16 cellular contexts compared by ENCODE assay signal in genomic region chr2:191280304-191280703, GRCh38.
"Had no signal": no experiment of that assay in that cellular context is flagged by ENCODE, and none has a peak within 500 bp of the region (broad histone marks: within the 10 kb centered on the region; RNA-seq: fewer than 3 reads in every experiment).

No MANE protein-coding gene starts in this region.

- H3K4me3 ChIP-seq: pancreas had no signal

- ATAC-seq: activated CD8-positive, alpha-beta T cell treated with anti-CD3 and anti-CD28 coated beads for 36 hours; activated T-cell treated with anti-CD3 and anti-CD28 coated beads, Interleukin-2, amount 50 U/mL, for 72 hours; left ventricle myocardium superior; stimulated activated memory B cell treated with anti-CD40 and anti-IgM and Interleukin-4, amounts not matched to agents 10 μg/mL and 1 μg/mL and 100 μg/mL, for 72 hours had no signal

- H3K36me3 ChIP-seq: pancreas had no signal

- H3K4me1 Mint-ChIP-seq: central memory CD8-positive, alpha-beta T cell had no signal

- H3K27me3 Mint-ChIP-seq: activated naive CD8-positive, alpha-beta T cell treated with anti-CD3 and anti-CD28 coated beads, Interleukin-2, amount 10 ng/mL, durations not matched to agents 7 days and 5 days; stimulated activated memory B cell treated with anti-CD40 and anti-IgM and Interleukin-4, amounts not matched to agents 10 μg/mL and 1 μg/mL and 100 μg/mL, for 72 hours had no signal

- H3K9me3 ChIP-seq: pancreas had no signal

- H3K27ac ChIP-seq: brain microvascular endothelial cell, epithelial cell of prostate, pancreas had no signal

- H3K9me3 Mint-ChIP-seq: activated CD8-positive, alpha-beta T cell treated with anti-CD3 and anti-CD28 coated beads for 36 hours; activated naive CD8-positive, alpha-beta T cell treated with anti-CD3 and anti-CD28 coated beads, Interleukin-2, amount 10 ng/mL, durations not matched to agents 7 days and 5 days; activated T-cell treated with anti-CD3 and anti-CD28 coated beads, Interleukin-2, amount 50 U/mL, for 72 hours; central memory CD8-positive, alpha-beta T cell; memory B cell; stimulated activated memory B cell treated with anti-CD40 and anti-IgM and Interleukin-4, amounts not matched to agents 10 μg/mL and 1 μg/mL and 100 μg/mL, for 72 hours had no signal

- H3K27ac Mint-ChIP-seq: activated CD8-positive, alpha-beta T cell treated with anti-CD3 and anti-CD28 coated beads for 36 hours; activated naive CD8-positive, alpha-beta T cell treated with anti-CD3 and anti-CD28 coated beads, Interleukin-2, amount 10 ng/mL, durations not matched to agents 7 days and 5 days; activated T-cell treated with anti-CD3 and anti-CD28 coated beads, Interleukin-2, amount 50 U/mL, for 72 hours; memory B cell; stimulated activated memory B cell treated with anti-CD40 and anti-IgM and Interleukin-4, amounts not matched to agents 10 μg/mL and 1 μg/mL and 100 μg/mL, for 72 hours had no signal

- H3K4me3 Mint-ChIP-seq: activated CD8-positive, alpha-beta T cell treated with anti-CD3 and anti-CD28 coated beads for 36 hours; activated naive CD8-positive, alpha-beta T cell treated with anti-CD3 and anti-CD28 coated beads, Interleukin-2, amount 10 ng/mL, durations not matched to agents 7 days and 5 days; activated T-cell treated with anti-CD3 and anti-CD28 coated beads, Interleukin-2, amount 50 U/mL, for 72 hours; central memory CD8-positive, alpha-beta T cell; memory B cell; stimulated activated memory B cell treated with anti-CD40 and anti-IgM and Interleukin-4, amounts not matched to agents 10 μg/mL and 1 μg/mL and 100 μg/mL, for 72 hours had no signal

- H3K27me3 ChIP-seq: brain microvascular endothelial cell, pancreas had no signal

- DNase-seq: activated CD4-positive, alpha-beta T cell treated with anti-CD3 and anti-CD28 coated beads for 48 hours; activated CD8-positive, alpha-beta memory T cell treated with anti-CD3 and anti-CD28 coated beads, Interleukin-2, amount 50 U/mL, for 4 hours; activated CD8-positive, alpha-beta T cell treated with anti-CD3 and anti-CD28 coated beads for 36 hours; activated gamma-delta T cell treated with Interleukin-2 at 50 U/mL for 16 hours; activated naive CD8-positive, alpha-beta T cell treated with anti-CD3 and anti-CD28 coated beads, Interleukin-2, amount 10 ng/mL, durations not matched to agents 7 days and 5 days; activated T-cell treated with anti-CD3 and anti-CD28 coated beads, Interleukin-2, amount 50 U/mL, for 72 hours; brain microvascular endothelial cell; effector memory CD4-positive, alpha-beta T cell; foreskin melanocyte; kidney glomerular epithelial cell; left ventricle myocardium superior; pancreas had no signal

- H3K36me3 Mint-ChIP-seq: stimulated activated memory B cell treated with anti-CD40 and anti-IgM and Interleukin-4, amounts not matched to agents 10 μg/mL and 1 μg/mL and 100 μg/mL, for 72 hours had no signal
